In the genomic region with DNA sequence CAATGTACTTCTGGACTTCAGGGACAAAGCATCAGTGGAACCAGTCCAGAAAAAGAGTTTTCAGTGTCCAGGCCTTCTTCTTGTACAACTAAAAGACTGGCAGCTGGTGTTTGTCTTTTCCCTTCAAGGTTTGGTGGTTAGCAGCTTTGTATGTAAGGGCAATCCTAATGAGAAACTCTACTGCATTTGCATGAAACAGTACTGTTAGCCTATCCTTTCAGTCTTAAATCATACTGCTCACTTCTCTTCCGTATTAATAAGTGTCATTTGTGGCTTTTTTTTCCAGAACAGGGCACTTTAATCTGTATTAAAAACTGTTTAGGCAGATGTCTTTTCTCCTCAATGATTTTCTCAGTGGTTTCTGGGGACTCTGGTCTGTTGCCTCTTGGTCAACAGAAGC, we compare ENCODE assay signal across 11 cellular contexts. TPM values are rescaled to one million over a fixed set of nuclear protein-coding genes. Genes with fewer than 3 reads are reported as not detected.
DNase-seq lines count a peak whose midpoint lies in the region; ATAC-seq and TF ChIP-seq lines count a peak whose summit lies in the region.
"Had no signal": no experiment of that assay in that cellular context is flagged by ENCODE, and none has a peak within 500 bp of the region (broad histone marks: within the 10 kb centered on the region; RNA-seq: fewer than 3 reads in every experiment).

No MANE protein-coding gene starts in this region.

- TF ChIP-seq CTCF in neutrophil (IDR thresholded peaks at IDR 0.05) (no peak), type B pancreatic cell (conservative IDR thresholded peaks at IDR 0.05) (no peak), testis (IDR thresholded peaks at IDR 0.05) (no peak)

- no peak for TF ChIP-seq POLR2A in testis (IDR thresholded peaks at IDR 0.05)

- H3K9me3 ChIP-seq in neutrophil: no peaks in the 10 kb centered on the region
- H3K9me3 ChIP-seq in testis: no peaks in the 10 kb centered on the region
- H3K9me3 ChIP-seq: esophagus squamous epithelium had no signal

- no peak overlapping the region for H3K27ac Mint-ChIP-seq in type B pancreatic cell

- H3K27me3 ChIP-seq in neutrophil: no peaks in the 10 kb centered on the region
- no peaks in the 10 kb centered on the region for H3K27me3 ChIP-seq in testis
- H3K27me3 ChIP-seq: esophagus squamous epithelium had no signal

- ATAC-seq in GM18909 (IDR thresholded peaks at IDR 0.05; ENCODE audit: poor library complexity, unreplicated experiment) (peak; percentile 99), GM21717 (IDR thresholded peaks at IDR 0.05; ENCODE audit: unreplicated experiment) (peak; percentile 98), HG03139 (IDR thresholded peaks at IDR 0.05; ENCODE audit: unreplicated experiment) (peak; percentile 97)
- ATAC-seq: SK-N-SH treated with all-trans-retinoic acid at 6 μM for 48 hours had no signal

- H3K36me3 ChIP-seq in neutrophil (peaks cover 7% of the 10 kb centered on the region), testis (ENCODE audit: low read depth, missing control alignments) (no peaks in the 10 kb centered on the region)

- H3K4me1 Mint-ChIP-seq in type B pancreatic cell (ENCODE audit: unreplicated experiment): no peaks in the 10 kb centered on the region

- DNase-seq in Kasumi-1 (lab: John Stamatoyannopoulos, UW) (no peak), type B pancreatic cell (ENCODE audit: extremely low spot score, unreplicated experiment) (no peak), testis (no peak)
- DNase-seq: esophagus squamous epithelium, NCI-H510A treated with DMSO at 0.1 percent for 48 hours had no signal

- H3K36me3 Mint-ChIP-seq in type B pancreatic cell: peaks cover 15% of the 10 kb centered on the region

- H3K27ac ChIP-seq in neutrophil (peak overlapping the region; percentile 23), testis (no peak overlapping the region)
- H3K27ac ChIP-seq: esophagus squamous epithelium had no signal

- H3K4me1 ChIP-seq in neutrophil (ENCODE audit: control insufficient read depth in 1 of 2, insufficient read depth in 1 of 2, low read depth in 1 of 2, low read length in 1 of 2) (no peaks in the 10 kb centered on the region), testis (no peaks in the 10 kb centered on the region)
- H3K4me1 ChIP-seq: esophagus squamous epithelium had no signal

- intact Hi-C loops in testis (cut with DNase I; ENCODE audit: low total_unique reads): no loop called here

- H3K4me3 Mint-ChIP-seq in type B pancreatic cell: no peak overlapping the region
- H3K4me3 Mint-ChIP-seq: brain had no signal

- H3K4me3 ChIP-seq in neutrophil (ENCODE audit: low read depth in 1 of 2, low read length in 1 of 2): no peak overlapping the region
- H3K4me3 ChIP-seq in testis: no peak overlapping the region
- H3K4me3 ChIP-seq: esophagus squamous epithelium had no signal

- 43 to 54% methylated on average over 1 of the region's 1 CpG for WGBS in testis, 2 donors

- H3K9me3 Mint-ChIP-seq in type B pancreatic cell: no peaks in the 10 kb centered on the region

- no peaks in the 10 kb centered on the region for H3K27me3 Mint-ChIP-seq in type B pancreatic cell
- H3K27me3 Mint-ChIP-seq: brain had no signal

RNA-seq across cellular contexts. Expression of a gene that starts 48.9 kb away (rescaled TPM):
- total RNA-seq in type B pancreatic cell (ENCODE audit: low replicate concordance): 14.2 and 17.8 TPM in 2 replicates
- total RNA-seq in testis: 10 to 100 TPM; 62.1 to 64.6 TPM
- polyA plus RNA-seq in testis (ENCODE audit: insufficient read depth, low read depth, low replicate concordance): 82.0 TPM
